Comparison of ENCODE assay signal across 8 cellular contexts in genomic region chr15:64856429-64857145, GRCh38. TPM values are rescaled to one million over a fixed set of nuclear protein-coding genes. Genes with fewer than 3 reads are reported as not detected.
A peak's percentile ranks its signal among the peaks of the same experiment; 100 is the strongest.
DNase-seq lines count a peak whose midpoint lies in the region; ATAC-seq and TF ChIP-seq lines count a peak whose summit lies in the region.

No MANE protein-coding gene starts in this region.

- H3K9ac ChIP-seq in colonic mucosa (ENCODE audit: low read depth in 2 of 2, low read length in 2 of 2), result peak overlapping the region in 1 of 2 donors; percentile 28

- 2 to 9% methylated on average over 5 of the region's 5 CpGs for WGBS in tibial nerve, 2 donors

- H3K4me3 ChIP-seq in colonic mucosa (no peak overlapping the region), tibial nerve (no peak overlapping the region)

- no peaks in the 10 kb centered on the region for H3K27me3 ChIP-seq in colonic mucosa
- H3K27me3 ChIP-seq in tibial nerve, result no peaks in the 10 kb centered on the region

- no peak for TF ChIP-seq CTCF in colonic mucosa (IDR thresholded peaks at IDR 0.05)
- TF ChIP-seq CTCF in tibial nerve (IDR thresholded peaks at IDR 0.05), result peak in 1 of 5 experiments; percentile 19

- H3K4me1 ChIP-seq in colonic mucosa, result no peaks in the 10 kb centered on the region
- H3K4me1 ChIP-seq in tibial nerve, result peaks cover 0 to 100% (median 84%) of the 10 kb centered on the region in 4 donors

- H3K36me3 Mint-ChIP-seq in activated CD4-positive, alpha-beta T cell treated with anti-CD3 and anti-CD28 coated beads, Interleukin-2, amount 10 ng/mL, durations not matched to agents 24 days and 14 days (ENCODE audit: low read depth), result peaks cover 42% of the 10 kb centered on the region

- H3K27me3 Mint-ChIP-seq in activated CD4-positive, alpha-beta T cell treated with anti-CD3 and anti-CD28 coated beads, Interleukin-2, amount 10 ng/mL, durations not matched to agents 24 days and 14 days, result no peaks in the 10 kb centered on the region

- no peaks in the 10 kb centered on the region for H3K9me3 ChIP-seq in colonic mucosa
- no peaks in the 10 kb centered on the region for H3K9me3 ChIP-seq in tibial nerve

- no peaks in the 10 kb centered on the region for H3K9me3 Mint-ChIP-seq in activated CD4-positive, alpha-beta T cell treated with anti-CD3 and anti-CD28 coated beads, Interleukin-2, amount 10 ng/mL, durations not matched to agents 24 days and 14 days

- H3K27ac ChIP-seq in colonic mucosa (peak overlapping the region; percentile 34), tibial nerve (peak overlapping the region; percentile 77 to 99 (median 84))

- H3K36me3 ChIP-seq in colonic mucosa, result no peaks in the 10 kb centered on the region
- H3K36me3 ChIP-seq in tibial nerve, result peaks cover 0 to 39% (median 7%) of the 10 kb centered on the region in 3 donors

- intact Hi-C loops in activated CD4-positive, alpha-beta T cell treated with anti-CD3 and anti-CD28 coated beads, Interleukin-2, amount 10 ng/mL, durations not matched to agents 24 days and 14 days (cut with micrococcal nuclease), result no loop called here
- intact Hi-C loops in colonic mucosa (cut with DNase I), result no loop called here

- peak overlapping the region; percentile 79 for H3K27ac Mint-ChIP-seq in activated CD4-positive, alpha-beta T cell treated with anti-CD3 and anti-CD28 coated beads, Interleukin-2, amount 10 ng/mL, durations not matched to agents 24 days and 14 days

- H3K4me1 Mint-ChIP-seq in activated CD4-positive, alpha-beta T cell treated with anti-CD3 and anti-CD28 coated beads, Interleukin-2, amount 10 ng/mL, durations not matched to agents 24 days and 14 days, result peaks cover 33% of the 10 kb centered on the region

- no peak for DNase-seq in activated CD4-positive, alpha-beta T cell treated with anti-CD3 and anti-CD28 coated beads, Interleukin-2, amount 10 ng/mL, durations not matched to agents 24 days and 14 days
- no peak for DNase-seq in activated CD4-positive, alpha-beta T cell treated with anti-CD3 and anti-CD28 coated beads for 1 hour
- DNase-seq in colonic mucosa (no peak), medulla oblongata (ENCODE audit: extremely low spot score) (peak; percentile 97), tibial nerve (ENCODE audit: low spot score in 2 of 2) (peak; percentile 39 to 57), NK-92 (lab: John Stamatoyannopoulos, UW; ENCODE audit: unreplicated experiment) (no peak)
- DNase-seq in activated effector memory CD4-positive, alpha-beta T cell treated with anti-CD3 and anti-CD28 coated beads, Interleukin-2, amount 50 U/mL, for 16 hours, result no peak

- peak; percentile 33 to 91 for TF ChIP-seq EP300 in tibial nerve (IDR thresholded peaks at IDR 0.05)

- H3K4me3 Mint-ChIP-seq in activated CD4-positive, alpha-beta T cell treated with anti-CD3 and anti-CD28 coated beads, Interleukin-2, amount 10 ng/mL, durations not matched to agents 24 days and 14 days, result no peak overlapping the region

- TF ChIP-seq POLR2A in tibial nerve (IDR thresholded peaks at IDR 0.05), result peak in 1 of 2 donors; percentile 16

- ATAC-seq in HG02970 (IDR thresholded peaks at IDR 0.05; ENCODE audit: low FRiP score, unreplicated experiment), result no peak

RNA-seq across cellular contexts. Expression of gene PLEKHO2, which starts 14.9 kb away (rescaled TPM):
- 15.7 and 16.9 TPM in 2 replicates for total RNA-seq in activated CD4-positive, alpha-beta T cell treated with anti-CD3 and anti-CD28 coated beads, Interleukin-2, amount 10 ng/mL, durations not matched to agents 24 days and 14 days
- 10 to 100 TPM in 1 of 2 donors, 1 to 10 TPM in 1; 4.4 to 13.6 TPM for total RNA-seq in colonic mucosa
- 10 to 100 TPM; 40.8 to 69.9 (median 60.2) TPM for total RNA-seq in tibial nerve

RNA-seq across cellular contexts. Expression of gene PIF1, which starts 31.1 kb away (rescaled TPM):
- total RNA-seq in activated CD4-positive, alpha-beta T cell treated with anti-CD3 and anti-CD28 coated beads, Interleukin-2, amount 10 ng/mL, durations not matched to agents 24 days and 14 days, result 20.9 and 22.6 TPM in 2 replicates
- total RNA-seq in colonic mucosa (10 to 100 TPM in 1 of 2 donors, 1 to 10 TPM in 1; 6.1 to 20.7 TPM), tibial nerve (1 to 10 TPM in 2 of 4 donors, under 1 TPM in 1, not detected in 1; 0.39 to 2.4 (median 1.1) TPM)

RNA-seq across cellular contexts. Expression of gene ANKDD1A, which starts 55.1 kb away (rescaled TPM):
- 1.4 and 1.8 TPM in 2 replicates for total RNA-seq in activated CD4-positive, alpha-beta T cell treated with anti-CD3 and anti-CD28 coated beads, Interleukin-2, amount 10 ng/mL, durations not matched to agents 24 days and 14 days
- total RNA-seq in colonic mucosa (1 to 10 TPM in 1 of 2 donors, under 1 TPM in 1; 0.32 to 1.9 TPM), tibial nerve (10 to 100 TPM; 18.2 to 39.3 (median 26.3) TPM)

Comparison
In these comparisons a context has a peak if more than half of its experiments do, and no peak if none do; other contexts are left out.
1. DNase-seq: peak in medulla oblongata (single experiment) and tibial nerve (2 of 2); none in activated CD4-positive, alpha-beta T cell treated with anti-CD3 and anti-CD28 coated beads, Interleukin-2, amount 10 ng/mL, durations not matched to agents 24 days and 14 days (single experiment), activated CD4-positive, alpha-beta T cell treated with anti-CD3 and anti-CD28 coated beads for 1 hour (single experiment), colonic mucosa (single experiment), activated effector memory CD4-positive, alpha-beta T cell treated with anti-CD3 and anti-CD28 coated beads, Interleukin-2, amount 50 U/mL, for 16 hours (single experiment) and NK-92 (single experiment).